In genomic region chr14:31106768-31107167, GRCh38 we compare ENCODE assay signal across 1 cellular context.
TF ChIP-seq lines count a peak whose summit lies in the region.

No MANE protein-coding gene starts in this region.

TF ChIP-seq in HCT116, 20 proteins besides CTCF, POLR2A, EP300 and RAD21 (continued from another document):
- no peak for TF ChIP-seq REST (IDR thresholded peaks at IDR 0.05; ENCODE audit: low read depth)
TF ChIP-seq in HCT116: peak in this region for 0.
